In the genomic region with DNA sequence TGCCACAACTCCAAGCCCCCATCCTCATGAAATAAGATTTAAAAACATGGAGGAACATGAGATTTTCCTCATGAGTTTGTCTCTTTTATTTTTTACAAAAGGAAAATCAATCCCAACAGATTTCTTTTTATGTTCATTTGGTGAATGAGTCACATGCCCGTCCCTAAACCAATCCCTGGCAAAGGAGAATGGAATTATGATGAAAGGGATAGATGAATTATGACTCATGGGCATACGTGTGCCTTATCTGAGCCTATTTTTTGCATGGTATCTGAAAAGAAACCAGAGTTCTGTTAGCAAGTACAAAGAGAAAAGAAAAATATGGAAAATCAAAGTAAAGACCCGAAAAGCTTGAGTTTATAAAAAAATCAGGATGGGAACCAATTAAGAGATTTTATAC, we compare ENCODE assay signal across 19 cellular contexts.
DNase-seq lines count a peak whose midpoint lies in the region; FAIRE-seq lines count a peak whose summit lies in the region.
"Had no signal": no experiment of that assay in that cellular context is flagged by ENCODE, and none has a peak within 500 bp of the region (broad histone marks: within the 10 kb centered on the region; RNA-seq: fewer than 3 reads in every experiment).

No MANE protein-coding gene starts in this region.

- in situ Hi-C loops in GM23248 (cut with MboI): no loop called here

- WGBS in GM23248 (ENCODE audit: low coverage in 1 of 2, low lambda C conversion rate in 2 of 2, missing lambda C conversion rate in 2 of 2), 2 experiments: 14 to 15% methylated on average over 3 of the region's 3 CpGs

- H3K27ac Mint-ChIP-seq in activated CD4-positive, alpha-beta memory T cell treated with anti-CD3 and anti-CD28 coated beads for 36 hours: no peak overlapping the region
- H3K27ac Mint-ChIP-seq: CD4-positive, CD25-positive, alpha-beta regulatory T cell; T-cell had no signal

- no peaks in the 10 kb centered on the region for H3K79me2 ChIP-seq in GM23248 (ENCODE audit: insufficient read depth)

- H3K4me3 ChIP-seq in GM23248: no peak overlapping the region
- H3K4me3 ChIP-seq: HAP-1, SK-N-MC had no signal

- no peaks in the 10 kb centered on the region for H3F3A ChIP-seq in GM23248 (ENCODE audit: insufficient read depth)

- no peaks in the 10 kb centered on the region for H3K4me1 Mint-ChIP-seq in activated CD4-positive, alpha-beta memory T cell treated with anti-CD3 and anti-CD28 coated beads for 36 hours (ENCODE audit: low read depth)
- H3K4me1 Mint-ChIP-seq: CD4-positive, CD25-positive, alpha-beta regulatory T cell; T-cell had no signal

- no peak for FAIRE-seq in urothelium cell line (lab: Jason Lieb, UNC)

- no peak overlapping the region for H2AFZ ChIP-seq in GM23248

- POLR2A ChIA-PET in activated CD4-positive, alpha-beta memory T cell treated with anti-CD3 and anti-CD28 coated beads for 36 hours (lab: Charles Lee): no interaction called here

- H3K9me2 ChIP-seq in GM23248 (ENCODE audit: insufficient read depth): no peaks in the 10 kb centered on the region

- H3K9ac ChIP-seq in GM23248: no peak overlapping the region

- H3K27ac ChIP-seq in GM23248: no peak overlapping the region
- H3K27ac ChIP-seq: SK-N-MC had no signal

- H3K9me3 ChIP-seq in GM23248 (ENCODE audit: low read depth): no peaks in the 10 kb centered on the region
- H3K9me3 ChIP-seq: Caco-2, HAP-1 had no signal

- no peak overlapping the region for H3K4me3 Mint-ChIP-seq in activated CD4-positive, alpha-beta memory T cell treated with anti-CD3 and anti-CD28 coated beads for 36 hours
- H3K4me3 Mint-ChIP-seq: CD4-positive, CD25-positive, alpha-beta regulatory T cell; T-cell had no signal

- DNase-seq in GM23248 (peak; percentile 20), M059J (ENCODE audit: low read depth) (peak; percentile 75), T1000 (lab: John Stamatoyannopoulos, UW) (peak; percentile 5), urothelium cell line (ENCODE audit: low spot score) (peak; percentile 14), NOMO-1 treated with dmso at 0.1 percent for 144 hours (lab: John Stamatoyannopoulos, UW; ENCODE audit: unreplicated experiment) (no peak)
- DNase-seq in stimulated activated CD8-positive, alpha-beta memory T cell treated with anti-CD3 and anti-CD28 coated beads, Interleukin-4, amount 100 ng/mL, for 48 hours: no peak
- DNase-seq in activated CD4-positive, alpha-beta memory T cell treated with anti-CD3 and anti-CD28 coated beads for 36 hours: no peak
- DNase-seq: Caco-2; CD4-positive, CD25-positive, alpha-beta regulatory T cell; KG1; MV-4-11; NCI-H1417; NCI-H1930; NCI-H2171; NCI-H748 treated with DMSO at 0.1 percent for 48 hours; Right ventricle myocardium superior; T-cell had no signal

- H3K4me1 ChIP-seq in GM23248 (ENCODE audit: insufficient read depth): no peaks in the 10 kb centered on the region
- H3K4me1 ChIP-seq: Caco-2 had no signal

- no peaks in the 10 kb centered on the region for H3K27me3 ChIP-seq in GM23248 (replicated peaks; ENCODE audit: insufficient read depth)

- H3K36me3 ChIP-seq in GM23248 (ENCODE audit: low read depth): no peaks in the 10 kb centered on the region
- H3K36me3 ChIP-seq: HAP-1 had no signal

- no peak overlapping the region for H3K4me2 ChIP-seq in GM23248 (ENCODE audit: unreplicated experiment)

- peaks cover 2% of the 10 kb centered on the region for H3K9me3 Mint-ChIP-seq in activated CD4-positive, alpha-beta memory T cell treated with anti-CD3 and anti-CD28 coated beads for 36 hours

- CTCF ChIA-PET in activated CD4-positive, alpha-beta memory T cell treated with anti-CD3 and anti-CD28 coated beads for 36 hours (lab: Charles Lee): no interaction called here

- peaks cover 12% of the 10 kb centered on the region for H3K27me3 Mint-ChIP-seq in activated CD4-positive, alpha-beta memory T cell treated with anti-CD3 and anti-CD28 coated beads for 36 hours

- intact Hi-C loops in activated CD4-positive, alpha-beta memory T cell treated with anti-CD3 and anti-CD28 coated beads for 36 hours (cut with micrococcal nuclease): no loop called here

- no peaks in the 10 kb centered on the region for H3K36me3 Mint-ChIP-seq in activated CD4-positive, alpha-beta memory T cell treated with anti-CD3 and anti-CD28 coated beads for 36 hours
- H3K36me3 Mint-ChIP-seq: CD4-positive, CD25-positive, alpha-beta regulatory T cell; T-cell had no signal

- no peaks in the 10 kb centered on the region for H4K20me1 ChIP-seq in GM23248 (ENCODE audit: insufficient read depth)

Comparison
In these comparisons a context has a peak if more than half of its experiments do, and no peak if none do; other contexts are left out.
1. DNase-seq: peak in GM23248 (single experiment), M059J (single experiment), T1000 (single experiment) and urothelium cell line (single experiment); none in stimulated activated CD8-positive, alpha-beta memory T cell treated with anti-CD3 and anti-CD28 coated beads, Interleukin-4, amount 100 ng/mL, for 48 hours (single experiment), NOMO-1 treated with dmso at 0.1 percent for 144 hours (single experiment) and activated CD4-positive, alpha-beta memory T cell treated with anti-CD3 and anti-CD28 coated beads for 36 hours (single experiment).